ENCODE assay signal across 9 cellular contexts in genomic region chr1:27145934-27146354, GRCh38. TPM values are rescaled to one million over a fixed set of nuclear protein-coding genes. Genes with fewer than 3 reads are reported as not detected.
DNase-seq lines count a peak whose midpoint lies in the region; TF ChIP-seq lines count a peak whose summit lies in the region.
"Had no signal": no experiment of that assay in that cellular context is flagged by ENCODE, and none has a peak within 500 bp of the region (broad histone marks: within the 10 kb centered on the region; RNA-seq: fewer than 3 reads in every experiment).

No MANE protein-coding gene starts in this region.

- H3K27me3 Mint-ChIP-seq in progenitor cell of endocrine pancreas = no peaks in the 10 kb centered on the region

- H3K4me1 Mint-ChIP-seq in progenitor cell of endocrine pancreas (ENCODE audit: low read depth) = peaks cover 21% of the 10 kb centered on the region

- TF ChIP-seq CTCF in C4-2B (conservative IDR thresholded peaks at IDR 0.05) (no peak), progenitor cell of endocrine pancreas (IDR thresholded peaks at IDR 0.05; ENCODE audit: unreplicated experiment) (no peak), WERI-Rb-1 (IDR thresholded peaks at IDR 0.05; ENCODE audit: low read depth, low read length) (no peak)

- H3K36me3 Mint-ChIP-seq in progenitor cell of endocrine pancreas (ENCODE audit: insufficient read depth) = no peaks in the 10 kb centered on the region

- DNase-seq in RKO (ENCODE audit: low spot score) (peak; percentile 46), fibroblast of the conjunctiva (ENCODE audit: low read depth) (peak; percentile 50), progenitor cell of endocrine pancreas (ENCODE audit: low spot score, unreplicated experiment) (no peak), ureter (ENCODE audit: low spot score) (no peak), cerebellar nuclear complex (lab: John Stamatoyannopoulos, UW) (no peak), ecto neural progenitor cell (ENCODE audit: low spot score) (no peak), WERI-Rb-1 (no peak)

- H3K27me3 ChIP-seq in WERI-Rb-1 (ENCODE audit: insufficient read depth, low read depth, severe bottlenecking) = no peaks in the 10 kb centered on the region

- H3K9me3 Mint-ChIP-seq in progenitor cell of endocrine pancreas (ENCODE audit: low read depth) = no peaks in the 10 kb centered on the region

- H3K36me3 ChIP-seq in WERI-Rb-1 = no peaks in the 10 kb centered on the region; the same call in 1 of the 2 replicates

- H3K27ac ChIP-seq in C4-2B (peak overlapping the region; percentile 4; the same call in 1 of the 2 replicates), WERI-Rb-1 (no peak overlapping the region)

- no peak overlapping the region for H3K4me3 Mint-ChIP-seq in progenitor cell of endocrine pancreas (ENCODE audit: low read depth)

- H3K4me3 ChIP-seq in WERI-Rb-1 (ENCODE audit: low read depth, low read length) = no peak overlapping the region
- H3K4me3 ChIP-seq: lung had no signal

- H3K27ac Mint-ChIP-seq in progenitor cell of endocrine pancreas = peak overlapping the region; percentile 59

- H3K9me3 ChIP-seq in WERI-Rb-1 (ENCODE audit: severe bottlenecking) = no peaks in the 10 kb centered on the region

RNA-seq across cellular contexts. Expression of gene SLC9A1, which starts 9.0 kb away (rescaled TPM):
- total RNA-seq in progenitor cell of endocrine pancreas (19.6 and 23.3 TPM in 2 replicates), ureter (79.4 TPM)

Comparison
In these comparisons a context has a peak if more than half of its experiments do, and no peak if none do; other contexts are left out.
1. DNase-seq: peak in RKO (single experiment) and fibroblast of the conjunctiva (single experiment); none in progenitor cell of endocrine pancreas (single experiment), ureter (single experiment), cerebellar nuclear complex (0 of 2), ecto neural progenitor cell (single experiment) and WERI-Rb-1 (single experiment).